Comparison of ENCODE assay signal across 1 cellular context in genomic region chr7:27152816-27153486, GRCh38.
TF ChIP-seq lines count a peak whose summit lies in the region.

No MANE protein-coding gene starts in this region.

TF ChIP-seq in HEK293, 187 proteins besides CTCF, POLR2A, EP300 and RAD21 (continued from another document):
- TF ChIP-seq ZNF692 (tag by site-specific recombination; IDR thresholded peaks at IDR 0.05) (0 out of 2 replicates have a peak, but pooled peaks have one; percentile 13), ZBTB8A (tag by site-specific recombination; IDR thresholded peaks at IDR 0.05) (peak; percentile 20; the same call in 1 of the 2 replicates), ZNF341 (tag by site-specific recombination; IDR thresholded peaks at IDR 0.05; ENCODE audit: low read depth) (no peak), GLIS2 (tag by site-specific recombination; IDR thresholded peaks at IDR 0.05) (peak; percentile 69), ZNF514 (tag by site-specific recombination; IDR thresholded peaks at IDR 0.05) (no peak)
- TF ChIP-seq, protein P1, sequence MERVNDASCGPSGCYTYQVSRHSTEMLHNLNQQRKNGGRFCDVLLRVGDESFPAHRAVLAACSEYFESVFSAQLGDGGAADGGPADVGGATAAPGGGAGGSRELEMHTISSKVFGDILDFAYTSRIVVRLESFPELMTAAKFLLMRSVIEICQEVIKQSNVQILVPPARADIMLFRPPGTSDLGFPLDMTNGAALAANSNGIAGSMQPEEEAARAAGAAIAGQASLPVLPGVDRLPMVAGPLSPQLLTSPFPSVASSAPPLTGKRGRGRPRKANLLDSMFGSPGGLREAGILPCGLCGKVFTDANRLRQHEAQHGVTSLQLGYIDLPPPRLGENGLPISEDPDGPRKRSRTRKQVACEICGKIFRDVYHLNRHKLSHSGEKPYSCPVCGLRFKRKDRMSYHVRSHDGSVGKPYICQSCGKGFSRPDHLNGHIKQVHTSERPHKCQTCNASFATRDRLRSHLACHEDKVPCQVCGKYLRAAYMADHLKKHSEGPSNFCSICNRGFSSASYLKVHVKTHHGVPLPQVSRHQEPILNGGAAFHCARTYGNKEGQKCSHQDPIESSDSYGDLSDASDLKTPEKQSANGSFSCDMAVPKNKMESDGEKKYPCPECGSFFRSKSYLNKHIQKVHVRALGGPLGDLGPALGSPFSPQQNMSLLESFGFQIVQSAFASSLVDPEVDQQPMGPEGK (tag by site-specific recombination; IDR thresholded peaks at IDR 0.05) = peak; percentile 42; the same call in 1 of the 2 replicates
